In the genomic region with DNA sequence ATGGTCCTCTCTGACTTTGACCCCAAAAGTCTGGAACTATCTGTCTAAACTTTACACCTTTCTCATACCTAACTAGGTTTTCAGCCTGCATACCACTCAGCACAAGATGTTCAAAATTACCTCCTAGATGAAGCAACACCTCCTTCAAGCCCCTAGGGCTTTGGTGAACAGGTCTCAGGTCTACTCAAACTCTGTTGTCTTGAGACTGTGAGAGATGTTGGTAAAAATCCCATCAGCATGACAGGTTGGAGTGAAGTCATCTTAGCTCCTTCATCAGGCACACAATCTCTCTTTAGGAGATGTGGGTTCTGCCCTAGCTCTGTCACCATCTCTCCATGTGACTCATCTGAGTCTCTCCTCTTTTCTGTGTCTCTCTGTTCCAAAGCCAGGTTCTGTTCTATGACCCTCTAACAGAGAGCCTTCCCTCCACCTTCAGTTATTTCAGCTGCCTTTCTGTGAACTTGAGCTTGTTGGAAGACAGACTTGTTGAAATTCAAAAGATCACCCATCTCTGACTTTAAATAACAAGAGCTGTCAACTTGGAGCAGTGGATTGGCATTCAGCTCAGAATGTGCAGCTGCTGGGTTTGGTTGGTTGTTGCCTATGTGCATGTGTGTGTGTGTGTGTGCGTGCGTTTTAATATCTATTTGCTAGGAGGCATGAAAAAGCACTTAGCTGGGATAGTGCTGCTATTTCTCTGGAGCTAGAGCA, we compare ENCODE assay signal across 14 cellular contexts.
DNase-seq lines count a peak whose midpoint lies in the region; ATAC-seq, FAIRE-seq and TF ChIP-seq lines count a peak whose summit lies in the region.
"Had no signal": no experiment of that assay in that cellular context is flagged by ENCODE, and none has a peak within 500 bp of the region (broad histone marks: within the 10 kb centered on the region; RNA-seq: fewer than 3 reads in every experiment).

No MANE protein-coding gene starts in this region.

- TF ChIP-seq POLR2A in heart left ventricle (IDR thresholded peaks at IDR 0.05) (no peak), GM12878 (IDR thresholded peaks at IDR 0.05; ENCODE audit: low read depth, low read length) (no peak), erythroblast (IDR thresholded peaks at IDR 0.05; ENCODE audit: low read length) (no peak)

- CTCF ChIA-PET in GM12878 (lab: Yijun Ruan, JAX), result interaction anchor here (0.6 to 1.5 kb wide), 6 partner anchors 12 to 322 kb away, joined by 3 to 5 read pairs (median 3); no protein-coding TSS in a partner anchor

- H4K20me1 ChIP-seq in GM12878 (ENCODE audit: control insufficient read depth, insufficient read depth), result no peaks in the 10 kb centered on the region

- H3K36me3 Mint-ChIP-seq in natural killer cell, result peaks cover 26% of the 10 kb centered on the region

- H3K79me2 ChIP-seq in GM12878 (ENCODE audit: control insufficient read depth, insufficient read depth, low read length), result no peaks in the 10 kb centered on the region

- no peaks in the 10 kb centered on the region for H3K27me3 ChIP-seq in heart left ventricle
- no peaks in the 10 kb centered on the region for H3K27me3 ChIP-seq in GM12878 (replicated peaks in 1 of 2; ENCODE audit: control insufficient read depth in 2 of 2, insufficient read depth in 2 of 2, low read length in 1 of 2)

- H3K9me3 ChIP-seq in heart left ventricle (no peaks in the 10 kb centered on the region), GM12878 (replicated peaks; ENCODE audit: control insufficient read depth, insufficient read depth, low read length) (no peaks in the 10 kb centered on the region)

- in situ Hi-C loops in GM12878 (cut with MboI), result no loop called here

- H3K9me3 Mint-ChIP-seq in natural killer cell, result no peaks in the 10 kb centered on the region
- H3K9me3 Mint-ChIP-seq: memory B cell had no signal

- TF ChIP-seq CTCF in heart left ventricle (IDR thresholded peaks at IDR 0.05), result no peak
- TF ChIP-seq CTCF in GM12878 (IDR thresholded peaks at IDR 0.05 in 2 of 3, conservative IDR thresholded peaks at IDR 0.05 in 1 of 3; ENCODE audit: control insufficient read depth in 2 of 3, extremely low read depth in 1 of 3, insufficient read depth in 1 of 3, low read depth in 3 of 3, low read length in 3 of 3), result no peak
- no peak for TF ChIP-seq CTCF in natural killer cell (IDR thresholded peaks at IDR 0.05)

- H3K27me3 Mint-ChIP-seq in natural killer cell (ENCODE audit: low read depth in 2 of 2), result no peaks in the 10 kb centered on the region
- H3K27me3 Mint-ChIP-seq: memory B cell had no signal

- H3K4me1 Mint-ChIP-seq in natural killer cell, result peaks cover 4 to 5% of the 10 kb centered on the region in 2 donors

- ATAC-seq in left cardiac atrium (peak; percentile 46 to 71), heart left ventricle (no peak), GM12878 (no peak), natural killer cell (no peak)
- ATAC-seq: esophagus mucosa had no signal

- DNase-seq in left cardiac atrium (no peak), heart left ventricle (no peak), GM12878 (ENCODE audit: low read depth, low spot score) (no peak), natural killer cell (no peak), erythroblast (lab: John Stamatoyannopoulos, UW) (no peak), SKM-1 (lab: John Stamatoyannopoulos, UW; ENCODE audit: unreplicated experiment) (no peak), NCI-H1694 treated with DMSO at 0.1 percent for 48 hours (lab: John Stamatoyannopoulos, UW) (no peak), midbrain (lab: John Stamatoyannopoulos, UW) (no peak)
- DNase-seq: dermis blood vessel endothelial cell, islet precursor cell, NCI-H226 had no signal

- intact Hi-C loops in left cardiac atrium (cut with DNase I), result no loop called here
- intact Hi-C loops in heart left ventricle (cut with DNase I), result no loop called here
- intact Hi-C loops in GM12878 (cut with micrococcal nuclease; ENCODE audit: unreplicated experiment), result no loop called here
- intact Hi-C loops in natural killer cell (cut with micrococcal nuclease), result no loop called here

- no peak for TF ChIP-seq RAD21 in GM12878 (IDR thresholded peaks at IDR 0.05; ENCODE audit: insufficient read depth, low read depth, low read length)

- TSS peak; percentile 50 for BruUV-seq in GM12878 (replicated peaks; lab: Mats Ljungman, UMichigan)

- no peak overlapping the region for H3K4me3 Mint-ChIP-seq in natural killer cell
- H3K4me3 Mint-ChIP-seq: memory B cell had no signal

- RAD21 ChIA-PET in GM12878 (lab: Charles Lee; ENCODE audit: unreplicated experiment), result interaction anchor here (0.7 to 1.2 kb wide), 2 partner anchors 131 to 181 kb away, joined by 3 read pairs; a partner anchor contains a TSS

- H3K4me2 ChIP-seq in GM12878 (ENCODE audit: control insufficient read depth, insufficient read depth), result no peak overlapping the region

- H3K36me3 ChIP-seq in heart left ventricle, result peaks cover 0 to 20% (median 0%) of the 10 kb centered on the region in 9 donors
- H3K36me3 ChIP-seq in GM12878 (ENCODE audit: control insufficient read depth in 2 of 2, insufficient read depth in 2 of 2, low read length in 1 of 2), result no peaks in the 10 kb centered on the region

- TF ChIP-seq EP300 in GM12878 (IDR thresholded peaks at IDR 0.05; ENCODE audit: borderline replicate concordance in 1 of 2, control insufficient read depth in 1 of 2, low read depth in 2 of 2, low read length in 2 of 2), result no peak

- no peak overlapping the region for H3K27ac ChIP-seq in heart left ventricle
- no peak overlapping the region; the same call in 1 of the 2 replicates for H3K27ac ChIP-seq in GM12878 (ENCODE audit: control insufficient read depth, insufficient read depth)

- no peak overlapping the region for H3K9ac ChIP-seq in GM12878 (ENCODE audit: control insufficient read depth, insufficient read depth, low read length)

- FAIRE-seq in GM12878 (lab: Jason Lieb, UNC), result no peak
- FAIRE-seq: G401.6 had no signal

- peaks cover 0 to 7% (median 0%) of the 10 kb centered on the region in 12 donors for H3K4me1 ChIP-seq in heart left ventricle
- peaks cover 11% of the 10 kb centered on the region for H3K4me1 ChIP-seq in GM12878 (ENCODE audit: control insufficient read depth, insufficient read depth, low read length)

- no peak overlapping the region for H2AFZ ChIP-seq in GM12878 (ENCODE audit: control insufficient read depth, low read depth, low read length)

- POLR2A ChIA-PET in GM12878 (lab: Charles Lee), result interaction anchor here (0.5 to 0.7 kb wide), 3 partner anchors 67 to 319 kb away, joined by 3 to 6 read pairs (median 4); no protein-coding TSS in a partner anchor

- H3K27ac Mint-ChIP-seq in natural killer cell, result peak overlapping the region; percentile 42 to 60
- H3K27ac Mint-ChIP-seq: memory B cell had no signal

- SMC1A ChIA-PET in GM12878 (lab: Charles Lee; ENCODE audit: uncharacterized antibody, unreplicated experiment), result interaction anchor here (0.7 to 2.0 kb wide), 4 partner anchors 10 to 17 kb away, joined by 3 to 7 read pairs (median 4); no protein-coding TSS in a partner anchor

- H3K4me3 ChIP-seq in heart left ventricle (no peak overlapping the region), GM12878 (no peak overlapping the region)

- 62 to 78% (median 74%) methylated on average over 2 of the region's 2 CpGs for WGBS in heart left ventricle, 4 donors
- whole genome bisulfite sequencing in GM12878 (ENCODE audit: insufficient coverage, insufficient replicate concordance, low lambda C conversion rate, missing lambda C conversion rate), result 100% methylated on average over 2 of the region's 2 CpGs

TF ChIP-seq in GM12878, 131 proteins besides CTCF, POLR2A, EP300 and RAD21:
- TF ChIP-seq BMI1 (IDR thresholded peaks at IDR 0.05; ENCODE audit: borderline replicate concordance) (no peak), BRCA1 (IDR thresholded peaks at IDR 0.05; ENCODE audit: low read depth, low read length) (no peak), IRF4 (IDR thresholded peaks at IDR 0.05; ENCODE audit: low read depth, low read length) (no peak), DPF2 (IDR thresholded peaks at IDR 0.05) (no peak), CHD4 (IDR thresholded peaks at IDR 0.05) (no peak), ZZZ3 (IDR thresholded peaks at IDR 0.05; ENCODE audit: control insufficient read depth, insufficient read length, low read depth) (no peak)
- TF ChIP-seq, protein P1, sequence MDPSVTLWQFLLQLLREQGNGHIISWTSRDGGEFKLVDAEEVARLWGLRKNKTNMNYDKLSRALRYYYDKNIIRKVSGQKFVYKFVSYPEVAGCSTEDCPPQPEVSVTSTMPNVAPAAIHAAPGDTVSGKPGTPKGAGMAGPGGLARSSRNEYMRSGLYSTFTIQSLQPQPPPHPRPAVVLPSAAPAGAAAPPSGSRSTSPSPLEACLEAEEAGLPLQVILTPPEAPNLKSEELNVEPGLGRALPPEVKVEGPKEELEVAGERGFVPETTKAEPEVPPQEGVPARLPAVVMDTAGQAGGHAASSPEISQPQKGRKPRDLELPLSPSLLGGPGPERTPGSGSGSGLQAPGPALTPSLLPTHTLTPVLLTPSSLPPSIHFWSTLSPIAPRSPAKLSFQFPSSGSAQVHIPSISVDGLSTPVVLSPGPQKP (IDR thresholded peaks at IDR 0.05; ENCODE audit: low read depth, low read length), result no peak

Comparison
In these comparisons a context has a peak if more than half of its experiments do, and no peak if none do; other contexts are left out.
1. ATAC-seq: peak in left cardiac atrium (2 of 2); none in heart left ventricle (0 of 4), GM12878 (single experiment) and natural killer cell (0 of 3).